In genomic region chr1:180255538-180256352, GRCh38 we compare ENCODE assay signal across 34 cellular contexts. TPM values are rescaled to one million over a fixed set of nuclear protein-coding genes. Genes with fewer than 3 reads are reported as not detected.
DNase-seq lines count a peak whose midpoint lies in the region; ATAC-seq and TF ChIP-seq lines count a peak whose summit lies in the region.
"Had no signal": no experiment of that assay in that cellular context is flagged by ENCODE, and none has a peak within 500 bp of the region (broad histone marks: within the 10 kb centered on the region; RNA-seq: fewer than 3 reads in every experiment).

No MANE protein-coding gene starts in this region.

- no peaks in the 10 kb centered on the region for H4K20me1 ChIP-seq in GM23338 (replicated peaks; ENCODE audit: insufficient read depth)

- H3K4me2 ChIP-seq in GM23338: no peak overlapping the region
- H3K4me2 ChIP-seq: SK-N-SH had no signal

- no peak for TF ChIP-seq CTCF in spleen (IDR thresholded peaks at IDR 0.05 in 8 of 11, conservative IDR thresholded peaks at IDR 0.05 in 3 of 11)
- no peak for TF ChIP-seq CTCF in GM23338 (conservative IDR thresholded peaks at IDR 0.05; ENCODE audit: low read depth in 2 of 2)

- WGBS in spleen, 5 donors: 77 to 90% (median 82%) methylated on average over 14 to 18 of the region's 18 CpGs

- H3K9me3 Mint-ChIP-seq in GM23338: no peaks in the 10 kb centered on the region; the same call in 2 of the 3 replicates
- H3K9me3 Mint-ChIP-seq: activated naive CD8-positive, alpha-beta T cell treated with anti-CD3 and anti-CD28 coated beads, Interleukin-2, amount 10 ng/mL, durations not matched to agents 7 days and 5 days; effector memory CD8-positive, alpha-beta T cell; IgD-negative memory B cell; naive thymus-derived CD4-positive, alpha-beta T cell; stimulated activated naive B cell treated with anti-CD40 and anti-IgM and Interleukin-4, amounts not matched to agents 10 μg/mL and 1 μg/mL and 100 μg/mL, for 72 hours; type B pancreatic cell had no signal

- peaks cover 14% of the 10 kb centered on the region for H3K27me3 Mint-ChIP-seq in GM23338 (ENCODE audit: insufficient read depth, low read depth, poor library complexity)
- H3K27me3 Mint-ChIP-seq: activated naive CD8-positive, alpha-beta T cell treated with anti-CD3 and anti-CD28 coated beads, Interleukin-2, amount 10 ng/mL, durations not matched to agents 7 days and 5 days had no signal

- no peaks in the 10 kb centered on the region for H3K9me2 ChIP-seq in GM23338 (ENCODE audit: insufficient read depth)
- H3K9me2 ChIP-seq: SK-N-SH had no signal

- no peaks in the 10 kb centered on the region for H3K79me2 ChIP-seq in GM23338 (replicated peaks; ENCODE audit: insufficient read depth)

- H3K4me1 Mint-ChIP-seq in GM23338: peaks cover 37% of the 10 kb centered on the region

- no peaks in the 10 kb centered on the region; the same call in 2 of the 3 replicates for H3K36me3 Mint-ChIP-seq in GM23338 (ENCODE audit: low read depth)
- H3K36me3 Mint-ChIP-seq: activated naive CD8-positive, alpha-beta T cell treated with anti-CD3 and anti-CD28 coated beads, Interleukin-2, amount 10 ng/mL, durations not matched to agents 7 days and 5 days; IgD-negative memory B cell; naive thymus-derived CD4-positive, alpha-beta T cell; type B pancreatic cell had no signal

- DNase-seq in H7: peak; percentile 37
- DNase-seq in NCI-H82 treated with DMSO at 0.1 percent for 48 hours (lab: John Stamatoyannopoulos, UW; ENCODE audit: unreplicated experiment): peak; percentile 59
- DNase-seq in islet precursor cell: peak; percentile 70
- DNase-seq in spleen: peak; percentile 51
- no peak for DNase-seq in NCI-H2196 treated with DMSO at 0.1 percent for 48 hours (lab: John Stamatoyannopoulos, UW; ENCODE audit: unreplicated experiment)
- no peak for DNase-seq in NCI-H1092 (lab: John Stamatoyannopoulos, UW)
- no peak for DNase-seq in GM23338 (ENCODE audit: low spot score)
- DNase-seq: activated CD4-positive, alpha-beta T cell treated with anti-CD3 and anti-CD28 coated beads, Interleukin-2, amount 50 U/mL, for 48 hours; activated CD4-positive, CD25-positive, alpha-beta regulatory T cell treated with anti-CD3 and anti-CD28 coated beads, Interleukin-2, amount 50 U/mL, for 72 hours; activated gamma-delta T cell treated with Interleukin-2 at 50 U/mL for 16 hours; activated naive CD8-positive, alpha-beta T cell treated with anti-CD3 and anti-CD28 coated beads, Interleukin-2, amount 10 ng/mL, durations not matched to agents 7 days and 5 days; activated T-cell treated with anti-CD3 and anti-CD28 coated beads, Interleukin-2, amount 50 U/mL, for 48 hours; colonic mucosa; effector memory CD8-positive, alpha-beta T cell; EL; heart right ventricle; kidney glomerular epithelial cell; lower lobe of right lung; naive thymus-derived CD4-positive, alpha-beta T cell; NCI-H1092 treated with DMSO at 0.1 percent for 48 hours; NCI-H187 treated with DMSO at 0.1 percent for 48 hours; NCI-H2171; NCI-H510A treated with DMSO at 0.1 percent for 48 hours; NK-92 treated with Interleukin-12 subunit alpha and Interleukin-12 subunit beta, amount 100 ng/mL, for 24 hours; SK-N-SH; stimulated activated naive B cell treated with anti-CD40 and anti-IgM and Interleukin-4, amounts not matched to agents 10 μg/mL and 1 μg/mL and 100 μg/mL, for 72 hours had no signal

- intact Hi-C loops in spleen (cut with DNase I; ENCODE audit: low total_unique reads): loop anchor here (10.0 kb wide), 2 partner anchors 159 to 219 kb away; no protein-coding TSS in a partner anchor

- H3K4me3 ChIP-seq in H7 (ENCODE audit: insufficient read depth, low read depth, low read length) (no peak overlapping the region), spleen (no peak overlapping the region), GM23338 (no peak overlapping the region)
- H3K4me3 ChIP-seq: cardiac muscle cell, colonic mucosa, HAP-1, heart right ventricle, lower lobe of right lung, skin epidermis had no signal

- no peak overlapping the region for H3K4me3 Mint-ChIP-seq in GM23338
- H3K4me3 Mint-ChIP-seq: activated naive CD8-positive, alpha-beta T cell treated with anti-CD3 and anti-CD28 coated beads, Interleukin-2, amount 10 ng/mL, durations not matched to agents 7 days and 5 days; effector memory CD8-positive, alpha-beta T cell; IgD-negative memory B cell; naive thymus-derived CD4-positive, alpha-beta T cell; stimulated activated naive B cell treated with anti-CD40 and anti-IgM and Interleukin-4, amounts not matched to agents 10 μg/mL and 1 μg/mL and 100 μg/mL, for 72 hours; type B pancreatic cell had no signal

- TF ChIP-seq POLR2A in spleen (IDR thresholded peaks at IDR 0.05): no peak

- H3K36me3 ChIP-seq in H7 (replicated peaks; ENCODE audit: control insufficient read depth, insufficient read depth, low read length): no peaks in the 10 kb centered on the region
- no peaks in the 10 kb centered on the region for H3K36me3 ChIP-seq in spleen
- no peaks in the 10 kb centered on the region for H3K36me3 ChIP-seq in GM23338 (ENCODE audit: insufficient read depth)
- H3K36me3 ChIP-seq: cardiac muscle cell, colonic mucosa, HAP-1, heart right ventricle, lower lobe of right lung had no signal

- no peak overlapping the region; the same call in 1 of the 2 replicates for H3K27ac Mint-ChIP-seq in GM23338
- H3K27ac Mint-ChIP-seq: activated naive CD8-positive, alpha-beta T cell treated with anti-CD3 and anti-CD28 coated beads, Interleukin-2, amount 10 ng/mL, durations not matched to agents 7 days and 5 days; effector memory CD8-positive, alpha-beta T cell; naive thymus-derived CD4-positive, alpha-beta T cell; stimulated activated naive B cell treated with anti-CD40 and anti-IgM and Interleukin-4, amounts not matched to agents 10 μg/mL and 1 μg/mL and 100 μg/mL, for 72 hours; type B pancreatic cell had no signal

- no peaks in the 10 kb centered on the region for H3F3A ChIP-seq in GM23338 (replicated peaks; ENCODE audit: low read depth)

- H3K4me1 ChIP-seq in spleen (peaks cover 0 to 17% (median 7%) of the 10 kb centered on the region in 6 donors), GM23338 (ENCODE audit: insufficient read depth) (no peaks in the 10 kb centered on the region)
- H3K4me1 ChIP-seq: colonic mucosa, HAP-1, heart right ventricle, lower lobe of right lung had no signal

- no peak overlapping the region for H3K27ac ChIP-seq in spleen
- no peak overlapping the region for H3K27ac ChIP-seq in GM23338 (ENCODE audit: low read depth)
- H3K27ac ChIP-seq: cardiac muscle cell, colonic mucosa, heart right ventricle, lower lobe of right lung, skin epidermis had no signal

- no peaks in the 10 kb centered on the region for H3K9me3 ChIP-seq in spleen
- H3K9me3 ChIP-seq: colonic mucosa, HAP-1, heart right ventricle, lower lobe of right lung, SK-N-SH had no signal

- H3K27me3 ChIP-seq in H7 (ENCODE audit: control insufficient read depth, insufficient read depth, low read length) (no peaks in the 10 kb centered on the region), spleen (replicated peaks in 1 of 7) (peaks cover 0 to 90% (median 27%) of the 10 kb centered on the region in 7 donors), GM23338 (ENCODE audit: insufficient read depth) (no peaks in the 10 kb centered on the region)
- H3K27me3 ChIP-seq: cardiac muscle cell had no signal

- H2AFZ ChIP-seq in GM23338: no peak overlapping the region

- no peak for ATAC-seq in GM23338
- ATAC-seq: effector memory CD8-positive, alpha-beta T cell; lower lobe of right lung; naive thymus-derived CD4-positive, alpha-beta T cell; stimulated activated naive B cell treated with anti-CD40 and anti-IgM and Interleukin-4, amounts not matched to agents 10 μg/mL and 1 μg/mL and 100 μg/mL, for 72 hours had no signal

TF ChIP-seq in GM23338, 12 proteins besides CTCF, POLR2A, EP300 and RAD21 (continues in another document):
- TF ChIP-seq NANOG (IDR thresholded peaks at IDR 0.05; ENCODE audit: borderline replicate concordance): no peak

RNA-seq across cellular contexts. Expression of gene LHX4, which starts 25.7 kb away (rescaled TPM):
- total RNA-seq in H7 (2014; rRNA removed; shearing (Covaris generic)): 1.1 and 2.7 TPM in 2 replicates
- total RNA-seq in spleen: 1 to 10 TPM in 1 of 7 donors, under 1 TPM in 1, not detected in 5; 0.68 to 2.0 TPM
- under 1 TPM; 0.02 to 0.03 (median 0.02) TPM for polyA plus RNA-seq in spleen
- total RNA-seq in GM23338 (2014; rRNA removed; shearing (Covaris generic)): 2.5 and 2.9 TPM in 2 replicates
- 1.2 and 1.4 TPM in 2 replicates for polyA plus RNA-seq in GM23338 (2016; fragmentation: Nextera tagmentation; extraction: Ambion mirVana)
- total RNA-seq: activated naive CD8-positive, alpha-beta T cell treated with anti-CD3 and anti-CD28 coated beads, Interleukin-2, amount 10 ng/mL, durations not matched to agents 7 days and 5 days; aorta; cardiac muscle cell; epithelial cell of proximal tubule; heart right ventricle; lower lobe of right lung; T-helper 1 cell treated with Interleukin-12 subunit alpha and Interleukin-12 subunit beta and Interleukin-4 antibody, amounts not matched to agents 30 ng/mL and 1 ng/mL, for 36 hours had no signal
- polyA plus RNA-seq: SK-N-SH had no signal

Comparison
In these comparisons a context has a peak if more than half of its experiments do, and no peak if none do; other contexts are left out.
1. DNase-seq: peak in H7 (single experiment), NCI-H82 treated with DMSO at 0.1 percent for 48 hours (single experiment), islet precursor cell (single experiment) and spleen (single experiment); none in NCI-H2196 treated with DMSO at 0.1 percent for 48 hours (single experiment), NCI-H1092 (single experiment) and GM23338 (single experiment).